ENCODE assay signal across 16 cellular contexts in the genomic region with DNA sequence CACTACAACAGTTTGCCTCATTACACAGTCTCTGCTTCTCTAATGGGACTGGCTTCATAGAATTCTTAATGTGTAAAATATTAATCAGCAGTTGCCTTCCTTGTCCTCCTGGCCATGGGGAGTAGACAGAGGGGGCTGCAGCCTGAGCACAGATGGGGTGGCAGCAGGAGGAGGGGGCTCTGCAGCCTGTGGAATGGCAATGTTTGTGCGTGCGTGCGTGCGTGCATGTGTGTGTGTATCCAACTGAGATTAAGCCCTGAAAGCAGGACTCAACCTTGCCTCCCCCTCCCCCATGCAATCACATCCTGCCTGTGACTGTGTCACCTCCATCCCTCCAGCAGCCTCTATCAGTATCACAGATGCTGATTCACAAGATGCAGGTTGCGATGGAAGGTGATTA. TPM values are rescaled to one million over a fixed set of nuclear protein-coding genes. Genes with fewer than 3 reads are reported as not detected.
A peak's percentile ranks its signal among the peaks of the same experiment; 100 is the strongest.
DNase-seq lines count a peak whose midpoint lies in the region; ATAC-seq and TF ChIP-seq lines count a peak whose summit lies in the region.
"Had no signal": no experiment of that assay in that cellular context is flagged by ENCODE, and none has a peak within 500 bp of the region (broad histone marks: within the 10 kb centered on the region; RNA-seq: fewer than 3 reads in every experiment).

No MANE protein-coding gene starts in this region.

- DNase-seq in NCI-H2171 treated with DMSO at 0.1 percent for 48 hours (lab: John Stamatoyannopoulos, UW), result peak; percentile 34
- DNase-seq in NCI-H2171 (lab: John Stamatoyannopoulos, UW), result no peak
- DNase-seq in COLO668 (lab: John Stamatoyannopoulos, UW; ENCODE audit: unreplicated experiment), result peak; percentile 21
- no peak for DNase-seq in substantia nigra (lab: John Stamatoyannopoulos, UW)
- DNase-seq in endodermal cell, result no peak
- DNase-seq: 8988T; AML-193; Calu3; CD4-positive, CD25-positive, alpha-beta regulatory T cell; DMS 273 treated with DMSO at 0.1 percent for 48 hours; DMS79 treated with DMSO at 0.1 percent for 48 hours; EL; GM23248 had no signal

- H3K27me3 Mint-ChIP-seq in endodermal cell (ENCODE audit: insufficient read depth), result peaks cover 44% of the 10 kb centered on the region
- H3K27me3 Mint-ChIP-seq: CD4-positive, CD25-positive, alpha-beta regulatory T cell had no signal

- no peaks in the 10 kb centered on the region for H3K4me1 ChIP-seq in endodermal cell (ENCODE audit: control insufficient read depth, insufficient read depth, low read length)
- H3K4me1 ChIP-seq: BLaER1 had no signal

- no peak overlapping the region for H3K4me3 Mint-ChIP-seq in endodermal cell
- H3K4me3 Mint-ChIP-seq: CD4-positive, CD25-positive, alpha-beta regulatory T cell had no signal

- peaks cover 12% of the 10 kb centered on the region for H3K27me3 ChIP-seq in endodermal cell (ENCODE audit: control insufficient read depth, insufficient read depth, low read length, poor library complexity, severe bottlenecking)
- H3K27me3 ChIP-seq: BLaER1 had no signal

- H3K9me3 ChIP-seq in endodermal cell (ENCODE audit: control insufficient read depth, low read length), result no peaks in the 10 kb centered on the region
- H3K9me3 ChIP-seq: BLaER1 had no signal

- H3K4me3 ChIP-seq in endodermal cell (ENCODE audit: low read length), result no peak overlapping the region
- H3K4me3 ChIP-seq: BLaER1, GM23248 had no signal

- H3K36me3 ChIP-seq in endodermal cell (ENCODE audit: control insufficient read depth, insufficient read depth, low read length), result no peaks in the 10 kb centered on the region
- H3K36me3 ChIP-seq: BLaER1 had no signal

- WGBS in endodermal cell (ENCODE audit: insufficient coverage in 1 of 2, insufficient read length in 1 of 2), 2 experiments, result 97 to 100% methylated on average over 1 to 5 of the region's 5 CpGs

- no peak for TF ChIP-seq CTCF in endodermal cell (conservative IDR thresholded peaks at IDR 0.05)

- H3K27ac ChIP-seq in cingulate gyrus (ENCODE audit: low read depth, low read length), result peak overlapping the region; percentile 10
- H3K27ac ChIP-seq in substantia nigra (ENCODE audit: low read depth, low read length, poor library complexity, severe bottlenecking), result peak overlapping the region; percentile 65
- H3K27ac ChIP-seq in endodermal cell (ENCODE audit: low read depth, low read length), result no peak overlapping the region
- H3K27ac ChIP-seq: BLaER1, GM23248 had no signal

- no peak overlapping the region for H3K27ac Mint-ChIP-seq in endodermal cell
- H3K27ac Mint-ChIP-seq: CD4-positive, CD25-positive, alpha-beta regulatory T cell had no signal

- no peak for ATAC-seq in HG02885 (IDR thresholded peaks at IDR 0.05; ENCODE audit: poor library complexity, unreplicated experiment)

- H3K4me1 Mint-ChIP-seq in endodermal cell, result no peaks in the 10 kb centered on the region
- H3K4me1 Mint-ChIP-seq: CD4-positive, CD25-positive, alpha-beta regulatory T cell had no signal

- no peak overlapping the region for H3K9ac ChIP-seq in endodermal cell (ENCODE audit: extremely low read depth, low read length, poor library complexity, severe bottlenecking)
- H3K9ac ChIP-seq: BLaER1, GM23248 had no signal

- H3K36me3 Mint-ChIP-seq in endodermal cell (ENCODE audit: low read depth), result no peaks in the 10 kb centered on the region

- no peaks in the 10 kb centered on the region for H3K9me3 Mint-ChIP-seq in endodermal cell

RNA-seq across cellular contexts. Expression of a gene that starts 43.6 kb away (rescaled TPM):
- total RNA-seq in endodermal cell, result 10 to 100 TPM; 29.3 to 45.3 TPM
- 40.7 TPM for polyA plus RNA-seq in endodermal cell (2013, experiment 1 of 2)
- polyA plus RNA-seq in endodermal cell (2013, experiment 2 of 2), result 31.7 TPM

Comparison
In these comparisons a context has a peak if more than half of its experiments do, and no peak if none do; other contexts are left out.
1. DNase-seq: peak in NCI-H2171 treated with DMSO at 0.1 percent for 48 hours (single experiment) and COLO668 (single experiment); none in NCI-H2171 (single experiment), substantia nigra (0 of 49) and endodermal cell (single experiment).